In the genomic region with DNA sequence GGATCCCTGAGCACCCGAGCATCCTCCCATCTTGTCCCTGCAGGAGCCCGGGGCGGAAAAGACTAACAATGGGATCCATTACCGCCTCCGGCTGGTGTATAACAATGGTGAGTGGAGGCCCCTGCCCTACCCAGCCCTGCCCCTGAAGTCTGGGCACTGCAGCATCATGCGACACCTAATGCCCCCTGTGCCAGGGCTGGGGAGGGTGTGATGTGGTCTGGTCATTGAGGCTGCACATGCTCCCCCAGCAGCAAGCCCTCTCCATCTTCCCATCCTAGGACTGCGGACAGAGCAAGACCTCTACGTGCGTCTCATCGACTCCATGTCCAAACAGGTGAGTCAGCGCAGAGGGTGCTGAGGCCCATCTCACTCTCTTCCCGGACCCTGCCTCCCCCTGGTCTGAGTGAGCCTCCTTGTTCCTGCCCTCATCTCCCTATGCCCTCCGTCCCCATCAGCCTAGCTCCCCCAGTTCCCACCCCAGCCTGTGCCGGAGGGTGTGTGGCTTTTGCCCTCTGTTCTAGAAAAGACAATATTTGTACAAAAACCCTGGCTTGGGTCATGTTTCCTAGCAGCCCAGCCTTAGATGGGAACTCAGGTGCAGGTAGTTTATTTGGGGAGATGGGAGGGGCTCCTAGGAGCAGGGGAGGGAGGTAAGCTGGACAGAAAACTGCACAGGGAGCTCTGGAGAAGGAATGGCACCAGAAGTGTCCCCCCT, we compare ENCODE assay signal across 1 cellular context.
TF ChIP-seq lines count a peak whose summit lies in the region.

No MANE protein-coding gene starts in this region.

TF ChIP-seq in IMR-90, 13 proteins besides CTCF, POLR2A, EP300 and RAD21:
- TF ChIP-seq, protein P1, sequence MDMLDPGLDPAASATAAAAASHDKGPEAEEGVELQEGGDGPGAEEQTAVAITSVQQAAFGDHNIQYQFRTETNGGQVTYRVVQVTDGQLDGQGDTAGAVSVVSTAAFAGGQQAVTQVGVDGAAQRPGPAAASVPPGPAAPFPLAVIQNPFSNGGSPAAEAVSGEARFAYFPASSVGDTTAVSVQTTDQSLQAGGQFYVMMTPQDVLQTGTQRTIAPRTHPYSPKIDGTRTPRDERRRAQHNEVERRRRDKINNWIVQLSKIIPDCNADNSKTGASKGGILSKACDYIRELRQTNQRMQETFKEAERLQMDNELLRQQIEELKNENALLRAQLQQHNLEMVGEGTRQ (IDR thresholded peaks at IDR 0.05; ENCODE audit: low read depth, low read length), result no peak
TF ChIP-seq in IMR-90: peak in this region for 0.
